Comparison of ENCODE assay signal across 30 cellular contexts in the genomic region with DNA sequence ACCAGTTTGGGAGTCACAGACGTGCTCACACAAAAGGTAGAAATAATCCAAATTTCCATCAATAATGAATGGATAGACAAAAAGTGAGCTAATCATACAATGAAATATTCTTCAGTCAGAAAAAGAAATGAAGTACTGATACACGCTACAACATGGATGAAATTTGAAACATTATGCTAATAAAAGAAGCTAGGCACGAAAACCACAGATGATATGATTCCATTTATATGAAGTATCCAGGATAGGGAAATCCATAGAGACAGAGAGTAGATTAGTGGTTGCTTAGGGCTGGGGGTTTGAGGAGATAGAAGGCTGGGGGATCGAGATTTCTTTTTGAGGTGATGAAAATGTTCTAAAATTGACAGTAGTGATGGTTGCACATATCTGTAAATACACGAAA. TPM values are rescaled to one million over a fixed set of nuclear protein-coding genes. Genes with fewer than 3 reads are reported as not detected.
"Had no signal": no experiment of that assay in that cellular context is flagged by ENCODE, and none has a peak within 500 bp of the region (broad histone marks: within the 10 kb centered on the region; RNA-seq: fewer than 3 reads in every experiment).

No MANE protein-coding gene starts in this region.

- H3K36me3 Mint-ChIP-seq: stimulated activated memory B cell treated with anti-CD40 and anti-IgM and Interleukin-4, amounts not matched to agents 10 μg/mL and 1 μg/mL and 100 μg/mL, for 72 hours; type B pancreatic cell had no signal

- H3K9me3 Mint-ChIP-seq: stimulated activated effector memory CD8-positive, alpha-beta T cell treated with anti-CD3 and anti-CD28 coated beads, Interleukin-12 subunit alpha, Interleukin-12 subunit beta, amount 100 ng/mL, for 72 hours; stimulated activated naive B cell treated with anti-CD40 and anti-IgM and Interleukin-4, amounts not matched to agents 10 μg/mL and 1 μg/mL and 100 μg/mL, for 72 hours; stimulated activated naive CD8-positive, alpha-beta T cell treated with anti-CD3 and anti-CD28 coated beads, Interleukin-15, amount 100 ng/mL, for 72 hours; stimulated activated naive CD8-positive, alpha-beta T cell treated with anti-CD3 and anti-CD28 coated beads, Interleukin-15, Interleukin-2, amounts not matched to agents 100 ng/mL and 50 ng/mL, for 24 hours; type B pancreatic cell had no signal

- H3K36me3 ChIP-seq: stomach, suprapubic skin, thoracic aorta, thyroid gland, tibial artery, tibial nerve, transverse colon, upper lobe of left lung, upper lobe of right lung, uterus had no signal

- H3K27ac ChIP-seq: stomach, suprapubic skin, testis, thoracic aorta, thyroid gland, tibial artery, tibial nerve, transverse colon, upper lobe of left lung, upper lobe of right lung, uterus had no signal

- DNase-seq: stimulated activated CD4-positive, alpha-beta T cell treated with anti-CD3 and anti-CD28 coated beads, Interleukin-2, amount 100 ng/mL, for 48 hours; stimulated activated CD4-positive, alpha-beta T cell treated with anti-CD3 and anti-CD28 coated beads, Interleukin-4, amount 100 ng/mL, for 1 hour; stimulated activated CD4-positive, alpha-beta T cell treated with anti-CD3 and anti-CD28 coated beads, Interleukin-4, amount 100 ng/mL, for 24 hours; stimulated activated CD4-positive, alpha-beta T cell treated with anti-CD3 and anti-CD28 coated beads, Interleukin-4, amount 100 ng/mL, for 4 hours; stimulated activated CD8-positive, alpha-beta memory T cell treated with anti-CD3 and anti-CD28 coated beads, Interleukin-4, amount 100 ng/mL, for 48 hours; stimulated activated naive B cell treated with anti-CD40 and anti-IgM and Interleukin-4, amounts not matched to agents 10 μg/mL and 1 μg/mL and 100 μg/mL, for 72 hours; stimulated activated naive CD4-positive, alpha-beta T cell; stimulated activated naive CD4-positive, alpha-beta T cell treated with Interleukin-2 at 50 U/mL for 16 hours; stimulated activated naive CD8-positive, alpha-beta T cell treated with anti-CD3 and anti-CD28 coated beads, Interleukin-15, amount 100 ng/mL, for 72 hours; stimulated activated naive CD8-positive, alpha-beta T cell treated with anti-CD3 and anti-CD28 coated beads, Interleukin-15, Interleukin-2, amounts not matched to agents 100 U/mL and 50 U/mL, for 24 hours; substantia nigra; testis; thyroid gland; tibial artery; transverse colon; trophoblast cell; upper lobe of left lung; upper lobe of right lung; uterus had no signal

- H3K9me3 ChIP-seq: stomach, suprapubic skin, testis, thoracic aorta, thyroid gland, tibial artery, tibial nerve, transverse colon, upper lobe of left lung, upper lobe of right lung, uterus had no signal

- ATAC-seq: stimulated activated effector memory CD8-positive, alpha-beta T cell treated with anti-CD3 and anti-CD28 coated beads, Interleukin-12 subunit alpha, Interleukin-12 subunit beta, amount 100 ng/mL, for 72 hours; stimulated activated memory B cell treated with anti-CD40 and anti-IgM and Interleukin-4, amounts not matched to agents 10 μg/mL and 1 μg/mL and 100 μg/mL, for 72 hours; stimulated activated naive B cell treated with anti-CD40 and anti-IgM and Interleukin-4, amounts not matched to agents 10 μg/mL and 1 μg/mL and 100 μg/mL, for 72 hours; stimulated activated naive CD8-positive, alpha-beta T cell treated with anti-CD3 and anti-CD28 coated beads, Interleukin-15, amount 100 ng/mL, for 72 hours; stimulated activated naive CD8-positive, alpha-beta T cell treated with anti-CD3 and anti-CD28 coated beads, Interleukin-15, Interleukin-2, amounts not matched to agents 100 U/mL and 50 U/mL, for 24 hours; upper lobe of right lung had no signal

- H3K4me3 Mint-ChIP-seq: stimulated activated effector memory CD8-positive, alpha-beta T cell treated with anti-CD3 and anti-CD28 coated beads, Interleukin-12 subunit alpha, Interleukin-12 subunit beta, amount 100 ng/mL, for 72 hours; stimulated activated memory B cell treated with anti-CD40 and anti-IgM and Interleukin-4, amounts not matched to agents 10 μg/mL and 1 μg/mL and 100 μg/mL, for 72 hours; stimulated activated naive B cell treated with anti-CD40 and anti-IgM and Interleukin-4, amounts not matched to agents 10 μg/mL and 1 μg/mL and 100 μg/mL, for 72 hours; stimulated activated naive CD8-positive, alpha-beta T cell treated with anti-CD3 and anti-CD28 coated beads, Interleukin-15, amount 100 ng/mL, for 72 hours; stimulated activated naive CD8-positive, alpha-beta T cell treated with anti-CD3 and anti-CD28 coated beads, Interleukin-15, Interleukin-2, amounts not matched to agents 100 ng/mL and 50 ng/mL, for 24 hours; type B pancreatic cell had no signal

- H3K4me3 ChIP-seq: stomach, suprapubic skin, testis, thoracic aorta, thyroid gland, tibial artery, tibial nerve, transverse colon, upper lobe of left lung, upper lobe of right lung, uterus had no signal

- H3K27ac Mint-ChIP-seq: stimulated activated effector memory CD8-positive, alpha-beta T cell treated with anti-CD3 and anti-CD28 coated beads, Interleukin-12 subunit alpha, Interleukin-12 subunit beta, amount 100 ng/mL, for 72 hours; stimulated activated memory B cell treated with anti-CD40 and anti-IgM and Interleukin-4, amounts not matched to agents 10 μg/mL and 1 μg/mL and 100 μg/mL, for 72 hours; stimulated activated naive B cell treated with anti-CD40 and anti-IgM and Interleukin-4, amounts not matched to agents 10 μg/mL and 1 μg/mL and 100 μg/mL, for 72 hours; stimulated activated naive CD8-positive, alpha-beta T cell treated with anti-CD3 and anti-CD28 coated beads, Interleukin-15, amount 100 ng/mL, for 72 hours; stimulated activated naive CD8-positive, alpha-beta T cell treated with anti-CD3 and anti-CD28 coated beads, Interleukin-15, Interleukin-2, amounts not matched to agents 100 ng/mL and 50 ng/mL, for 24 hours; type B pancreatic cell had no signal

RNA-seq across cellular contexts. Expression of gene VAX2, which starts 7.6 kb away (rescaled TPM):
- total RNA-seq: transverse colon, urinary bladder had no signal

RNA-seq across cellular contexts. Expression of gene ATP6V1B1, which starts 43.0 kb away (rescaled TPM):
- total RNA-seq: subcutaneous adipose tissue, temporal lobe, thyroid gland, transverse colon had no signal

RNA-seq across cellular contexts. Expression of gene CD207, which starts 57.1 kb away (rescaled TPM):
- total RNA-seq: stomach, subcutaneous adipose tissue, temporal lobe, thyroid gland, urinary bladder had no signal
